1 cellular context compared by ENCODE assay signal in the genomic region with DNA sequence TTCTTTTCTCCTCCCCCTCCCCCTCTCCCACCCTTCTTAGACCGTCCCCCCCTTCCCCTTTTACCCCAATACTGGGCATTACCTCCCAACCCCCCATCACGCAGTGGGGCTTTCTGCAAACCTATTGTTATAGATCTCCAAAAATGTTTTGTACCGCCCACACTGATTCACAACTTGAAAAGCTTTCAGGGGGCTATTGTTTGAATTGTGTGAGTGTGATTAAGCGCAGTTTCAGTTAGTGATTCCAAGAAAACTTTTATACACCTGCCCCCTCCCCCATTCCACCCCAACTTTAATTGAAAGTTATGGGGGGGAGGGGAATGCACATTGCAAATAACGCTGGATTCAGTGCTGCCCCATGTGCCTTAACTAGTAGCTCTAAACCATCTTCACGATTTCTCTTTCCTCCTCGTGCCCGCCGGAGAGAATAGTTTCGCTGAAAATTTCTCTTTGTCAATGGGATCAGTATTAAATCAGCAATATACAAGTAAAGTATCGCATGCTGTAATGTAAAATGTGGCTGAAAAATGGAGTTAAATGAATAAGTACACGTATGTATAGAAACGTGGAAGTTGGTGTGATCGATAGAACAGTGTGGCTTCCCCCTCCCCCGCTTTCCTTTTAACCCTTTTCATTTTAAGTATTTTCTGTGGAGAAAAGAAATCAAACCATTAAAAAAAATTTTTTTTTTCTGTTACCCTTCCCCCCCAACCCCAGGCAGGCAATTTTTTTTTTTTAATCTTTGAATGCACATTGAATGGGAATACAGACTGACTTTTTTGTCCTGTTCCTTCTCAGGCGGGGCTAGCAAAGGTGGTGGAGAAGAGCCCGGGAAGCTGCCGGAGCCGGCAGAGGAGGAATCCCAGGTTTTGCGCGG.
TF ChIP-seq lines count a peak whose summit lies in the region.

No MANE protein-coding gene starts in this region.

TF ChIP-seq in HepG2, 621 proteins besides CTCF, POLR2A, EP300 and RAD21 (continued from another document):
- TF ChIP-seq ZNF281 (CRISPR knock-in tag; IDR thresholded peaks at IDR 0.05; ENCODE audit: borderline replicate concordance) (peak; percentile 85), PRPF4 (IDR thresholded peaks at IDR 0.05; ENCODE audit: low read depth, low read length, poor library complexity, severe bottlenecking) (peak; percentile 92)
